Comparison of ENCODE assay signal across 9 cellular contexts in the genomic region with DNA sequence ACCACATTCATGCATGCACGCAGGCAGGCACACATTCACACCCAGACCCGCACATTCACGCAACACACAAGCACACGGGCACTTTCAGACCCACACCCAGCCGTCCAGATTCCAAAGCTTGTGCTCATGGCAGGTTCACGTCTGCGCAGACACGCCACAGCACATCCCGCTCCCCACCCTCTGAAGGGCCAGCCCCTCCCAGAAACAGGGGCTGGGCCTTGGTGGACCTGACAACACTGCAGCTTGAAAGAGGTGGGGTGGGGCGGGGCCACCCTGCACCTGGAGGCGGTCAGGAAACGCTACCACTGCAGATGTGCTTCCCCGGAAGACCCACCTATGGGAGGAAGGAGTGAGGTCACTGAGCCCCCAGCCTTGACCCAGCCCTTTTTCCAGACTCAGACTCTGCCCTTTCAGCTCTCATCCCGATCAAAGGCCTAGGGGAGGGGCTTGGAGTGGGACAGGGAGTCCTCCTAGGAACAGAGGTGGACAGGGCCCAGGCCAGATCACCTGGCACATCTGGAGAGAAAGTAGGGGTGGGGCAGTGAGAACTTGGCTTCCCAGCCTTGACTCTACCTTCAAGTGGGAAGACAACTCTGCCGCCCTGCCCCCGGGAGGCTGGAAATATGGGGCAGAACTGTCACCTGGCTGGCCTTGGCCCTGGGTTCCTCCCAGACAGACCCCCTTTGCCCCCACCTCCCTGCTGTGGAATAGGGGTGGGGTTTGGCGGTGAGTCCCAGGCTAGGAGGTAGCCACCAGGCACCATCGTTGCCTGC. TPM values are rescaled to one million over a fixed set of nuclear protein-coding genes. Genes with fewer than 3 reads are reported as not detected.
DNase-seq lines count a peak whose midpoint lies in the region; TF ChIP-seq lines count a peak whose summit lies in the region.
"Had no signal": no experiment of that assay in that cellular context is flagged by ENCODE, and none has a peak within 500 bp of the region (broad histone marks: within the 10 kb centered on the region; RNA-seq: fewer than 3 reads in every experiment).

No MANE protein-coding gene starts in this region.

- H2AFZ ChIP-seq in OCI-LY1 (ENCODE audit: low read length) (no peak overlapping the region), trophoblast cell (ENCODE audit: insufficient read depth, low read length, poor library complexity) (peak overlapping the region; percentile 20)

- peaks cover 15% of the 10 kb centered on the region for H3K79me1 ChIP-seq in trophoblast cell (ENCODE audit: low read length)

- peak overlapping the region; percentile 14 for H2BK12ac ChIP-seq in trophoblast cell (ENCODE audit: low read length)

- H2BK120ac ChIP-seq in trophoblast cell (ENCODE audit: insufficient read depth, low read length, poor library complexity) = peak overlapping the region; percentile 35

- peak; percentile 57 for DNase-seq in EL
- peak; percentile 75 for DNase-seq in fibroblast of villous mesenchyme (ENCODE audit: low read depth)
- peak; percentile 99 to 100 for DNase-seq in trophoblast cell
- no peak for DNase-seq in NCI-H2171 treated with DMSO at 0.1 percent for 48 hours (lab: John Stamatoyannopoulos, UW)
- DNase-seq in stimulated activated CD4-positive, alpha-beta T cell treated with anti-CD3 and anti-CD28 coated beads, Interleukin-4, amount 100 ng/mL, for 24 hours = no peak
- DNase-seq in activated effector memory CD4-positive, alpha-beta T cell treated with anti-CD3 and anti-CD28 coated beads, Interleukin-2, amount 50 U/mL, for 16 hours = no peak
- DNase-seq in GF-D8 (lab: John Stamatoyannopoulos, UW) = no peak

- no peak for TF ChIP-seq CTCF in OCI-LY1 (IDR thresholded peaks at IDR 0.05; ENCODE audit: low read length)
- TF ChIP-seq CTCF in fibroblast of villous mesenchyme (IDR thresholded peaks at IDR 0.05; ENCODE audit: insufficient read depth, low read depth, low read length) = no peak

- H3K4me2 ChIP-seq in OCI-LY1 (ENCODE audit: low read length) = peak overlapping the region; percentile 43
- H3K4me2 ChIP-seq in trophoblast cell (ENCODE audit: low read length) = peak overlapping the region; percentile 53

- WGBS in trophoblast cell (ENCODE audit: extremely low coverage, insufficient coverage, insufficient read length) = no CpG with 5 or more reads among the region's 18 CpGs

- H3K23ac ChIP-seq in trophoblast cell (ENCODE audit: low read length) = no peak overlapping the region

- H3K9ac ChIP-seq in OCI-LY1 (ENCODE audit: low read length) (no peak overlapping the region; the same call in 1 of the 2 replicates), trophoblast cell (ENCODE audit: low read length) (no peak overlapping the region)

- peak overlapping the region; percentile 51 for H2BK5ac ChIP-seq in trophoblast cell (ENCODE audit: low read depth, low read length, poor library complexity)

- H3K9me2 ChIP-seq in OCI-LY1 (ENCODE audit: low read depth, low read length) = no peaks in the 10 kb centered on the region

- peak overlapping the region; percentile 73 for H4K91ac ChIP-seq in trophoblast cell (ENCODE audit: low read depth, low read length)

- H3K4me1 ChIP-seq in OCI-LY1 (ENCODE audit: insufficient read depth, low read length, severe bottlenecking) = peaks cover 28% of the 10 kb centered on the region
- peaks cover 18 to 22% of the 10 kb centered on the region in 2 experiments for H3K4me1 ChIP-seq in trophoblast cell (ENCODE audit: control insufficient read depth in 1 of 2, insufficient read depth in 2 of 2, low read length in 2 of 2)

- H3K9me3 ChIP-seq in OCI-LY1 (ENCODE audit: low read length) (no peaks in the 10 kb centered on the region), trophoblast cell (ENCODE audit: insufficient read depth, low read depth, low read length) (no peaks in the 10 kb centered on the region)

- H3K4me3 ChIP-seq in OCI-LY1 (ENCODE audit: low read depth, low read length, poor library complexity, severe bottlenecking) (peak overlapping the region; percentile 25), fibroblast of villous mesenchyme (ENCODE audit: low read depth, low read length) (no peak overlapping the region), trophoblast cell (ENCODE audit: low read depth, low read length) (no peak overlapping the region)

- H3K18ac ChIP-seq in trophoblast cell (ENCODE audit: low read length) = peak overlapping the region; percentile 52

- H3K79me2 ChIP-seq in OCI-LY1 (ENCODE audit: insufficient read depth, low read length) = no peaks in the 10 kb centered on the region
- H3K79me2 ChIP-seq in trophoblast cell (ENCODE audit: control insufficient read depth, insufficient read depth, low read length, poor library complexity) = no peaks in the 10 kb centered on the region

- H4K8ac ChIP-seq in trophoblast cell (ENCODE audit: low read depth, low read length) = peak overlapping the region; percentile 8

- H3K4ac ChIP-seq in trophoblast cell (ENCODE audit: low read depth, low read length) = peak overlapping the region; percentile 23

- H3K27ac ChIP-seq in OCI-LY1 (ENCODE audit: low read depth, low read length, poor library complexity, severe bottlenecking) (peak overlapping the region; percentile 16), trophoblast cell (ENCODE audit: low read depth, low read length) (peak overlapping the region; percentile 81)

- H4K12ac ChIP-seq in trophoblast cell (ENCODE audit: low read depth, low read length) = no peak overlapping the region

- peak overlapping the region; percentile 69 for H2AK5ac ChIP-seq in trophoblast cell (ENCODE audit: low read length)

- H3K27me3 ChIP-seq in OCI-LY1 (ENCODE audit: insufficient read depth, low read length) = no peaks in the 10 kb centered on the region; the same call in 1 of the 2 replicates
- no peaks in the 10 kb centered on the region for H3K27me3 ChIP-seq in trophoblast cell (ENCODE audit: insufficient read depth, low read length)

- no peaks in the 10 kb centered on the region for H4K20me1 ChIP-seq in OCI-LY1 (ENCODE audit: insufficient read depth, low read length)

- H3K14ac ChIP-seq in trophoblast cell (ENCODE audit: low read length) = peak overlapping the region; percentile 14

- H3F3A ChIP-seq in OCI-LY1 (ENCODE audit: insufficient read depth, low read length) = no peaks in the 10 kb centered on the region

- H3K36me3 ChIP-seq in OCI-LY1 (ENCODE audit: insufficient read depth, low read length) = no peaks in the 10 kb centered on the region
- H3K36me3 ChIP-seq in trophoblast cell (ENCODE audit: control insufficient read depth in 1 of 2, insufficient read depth in 2 of 2, low read length in 2 of 2) = peaks cover 3 to 6% of the 10 kb centered on the region in 2 experiments

RNA-seq across cellular contexts. Expression of gene P3H4, which starts 11.0 kb away (rescaled TPM):
- 88.1 and 92.4 TPM in 2 replicates for total RNA-seq in fibroblast of villous mesenchyme
- 27.5 and 27.8 TPM in 2 replicates for polyA plus RNA-seq in trophoblast cell (2013)

RNA-seq across cellular contexts. Expression of gene FKBP10, which starts 12.0 kb away (rescaled TPM):
- total RNA-seq in fibroblast of villous mesenchyme = 191 and 228 TPM in 2 replicates
- polyA plus RNA-seq in trophoblast cell (2013) = 181 and 187 TPM in 2 replicates

RNA-seq across cellular contexts. Expression of gene JUP, which starts 14.3 kb away (rescaled TPM):
- 29.8 and 83.8 TPM in 2 replicates for total RNA-seq in fibroblast of villous mesenchyme
- polyA plus RNA-seq in trophoblast cell (2013) = 367 and 395 TPM in 2 replicates
- total RNA-seq: LHCN-M2 had no signal

RNA-seq across cellular contexts. Expression of gene NT5C3B, which starts 35.2 kb away (rescaled TPM):
- 58.7 and 60.6 TPM in 2 replicates for total RNA-seq in fibroblast of villous mesenchyme
- 45.0 and 48.0 TPM in 2 replicates for polyA plus RNA-seq in trophoblast cell (2013)

RNA-seq across cellular contexts. Expression of gene KLHL10, which starts 36.8 kb away (rescaled TPM):
- under 0.01 TPM in 2 replicates for total RNA-seq in fibroblast of villous mesenchyme
- 0.03 and 0.05 TPM in 2 replicates for polyA plus RNA-seq in trophoblast cell (2013)
- total RNA-seq: LHCN-M2 had no signal

Comparison
In these comparisons a context has a peak if more than half of its experiments do, and no peak if none do; other contexts are left out.
1. DNase-seq: peak in EL (single experiment), fibroblast of villous mesenchyme (single experiment) and trophoblast cell (2 of 2); none in NCI-H2171 treated with DMSO at 0.1 percent for 48 hours (single experiment), stimulated activated CD4-positive, alpha-beta T cell treated with anti-CD3 and anti-CD28 coated beads, Interleukin-4, amount 100 ng/mL, for 24 hours (single experiment), activated effector memory CD4-positive, alpha-beta T cell treated with anti-CD3 and anti-CD28 coated beads, Interleukin-2, amount 50 U/mL, for 16 hours (single experiment) and GF-D8 (single experiment).